In genomic region chr10:15295540-15296325, GRCh38 we compare ENCODE assay signal across 11 cellular contexts.
DNase-seq lines count a peak whose midpoint lies in the region; TF ChIP-seq lines count a peak whose summit lies in the region.
"Had no signal": no experiment of that assay in that cellular context is flagged by ENCODE, and none has a peak within 500 bp of the region (broad histone marks: within the 10 kb centered on the region; RNA-seq: fewer than 3 reads in every experiment).

No MANE protein-coding gene starts in this region.

- H3K9ac ChIP-seq in mesenchymal stem cell (ENCODE audit: low read length), result no peak overlapping the region

- H3K9me3 Mint-ChIP-seq in brain, result no peaks in the 10 kb centered on the region

- H4K91ac ChIP-seq in mesenchymal stem cell (ENCODE audit: low read length), result no peak overlapping the region

- no peak overlapping the region for H3K4ac ChIP-seq in mesenchymal stem cell (ENCODE audit: low read depth in 1 of 2, low read length in 2 of 2)

- H3K9me3 ChIP-seq in mesenchymal stem cell (ENCODE audit: control insufficient read depth, low read length), result no peaks in the 10 kb centered on the region

- no peak overlapping the region for H2AFZ ChIP-seq in mesenchymal stem cell (ENCODE audit: low read depth, low read length)

- H3K4me1 Mint-ChIP-seq in brain, result peaks cover 60% of the 10 kb centered on the region

- H3K27me3 Mint-ChIP-seq in brain, result no peaks in the 10 kb centered on the region

- peaks cover 25% of the 10 kb centered on the region for H3K79me1 ChIP-seq in mesenchymal stem cell (replicated peaks; ENCODE audit: low read length, poor library complexity, severe bottlenecking)

- H3K27ac ChIP-seq in mesenchymal stem cell (ENCODE audit: low read length, poor library complexity, severe bottlenecking), result no peak overlapping the region

- H3K18ac ChIP-seq in mesenchymal stem cell (ENCODE audit: low read depth in 1 of 2, low read length in 2 of 2), result peak overlapping the region in 1 of 2 experiments; percentile 80

- H4K8ac ChIP-seq in mesenchymal stem cell (ENCODE audit: low read length), result peak overlapping the region; percentile 52

- in situ Hi-C loops in KBM-7 (cut with MboI; ENCODE audit: low pct_unique_long_range_greater_than_20kb, low sequenced_read_pairs) (no loop called here), ACHN (cut with HindIII; ENCODE audit: low pct_ligation_motif_present, low pct_unique_long_range_greater_than_20kb, low sequenced_read_pairs) (no loop called here)

- H3K4me3 Mint-ChIP-seq in brain, result peak overlapping the region in 2 of 5 experiments; percentile 25 to 49

- H3K36me3 ChIP-seq in mesenchymal stem cell (ENCODE audit: control insufficient read depth in 1 of 2, insufficient read depth in 2 of 2, low read depth in 1 of 2, low read length in 2 of 2), result no peaks in the 10 kb centered on the region

- H3K4me2 ChIP-seq in mesenchymal stem cell (ENCODE audit: low read length, poor library complexity, severe bottlenecking), result no peak overlapping the region

- peaks cover 9% of the 10 kb centered on the region for H3K36me3 Mint-ChIP-seq in brain

- H3K4me1 ChIP-seq in mesenchymal stem cell (ENCODE audit: control insufficient read depth, insufficient read depth, low read depth, low read length), result peaks cover 5% of the 10 kb centered on the region

- H3K27me3 ChIP-seq in mesenchymal stem cell (ENCODE audit: control insufficient read depth in 1 of 2, insufficient read depth in 1 of 2, low read length in 2 of 2), result no peaks in the 10 kb centered on the region

- H2AK5ac ChIP-seq in mesenchymal stem cell (ENCODE audit: low read length, severe bottlenecking), result no peak overlapping the region

- H2BK5ac ChIP-seq in mesenchymal stem cell (ENCODE audit: low read depth, low read length, poor library complexity, severe bottlenecking), result no peak overlapping the region

- no peak overlapping the region for H3K14ac ChIP-seq in mesenchymal stem cell (ENCODE audit: low read length in 2 of 2)

- no peak overlapping the region for H3K23ac ChIP-seq in mesenchymal stem cell (ENCODE audit: low read length in 2 of 2)

- H2BK120ac ChIP-seq in mesenchymal stem cell (ENCODE audit: low read depth, low read length), result no peak overlapping the region

- no peak overlapping the region for H2BK12ac ChIP-seq in mesenchymal stem cell (ENCODE audit: low read length in 2 of 2)

- peak overlapping the region in 4 of 5 experiments; percentile 63 to 89 (median 78) for H3K27ac Mint-ChIP-seq in brain

- WGBS in mesenchymal stem cell, result 100% methylated on average over 1 of the region's 5 CpGs

- DNase-seq in KBM-7 (peak; percentile 27), mesenchymal stem cell (no peak), superior temporal gyrus (ENCODE audit: extremely low spot score) (peak; percentile 53), ACHN (no peak), DMS79 treated with DMSO at 0.1 percent for 48 hours (lab: John Stamatoyannopoulos, UW) (no peak), COLO829 (ENCODE audit: low spot score) (no peak)
- DNase-seq: IMR-90, NCI-H1694 treated with DMSO at 0.1 percent for 48 hours, NCI-H2171 treated with DMSO at 0.1 percent for 48 hours, Right ventricle myocardium superior had no signal

- no peak overlapping the region for H2BK15ac ChIP-seq in mesenchymal stem cell (ENCODE audit: low read depth, poor library complexity, severe bottlenecking)

- no peak for TF ChIP-seq CTCF in brain (conservative IDR thresholded peaks at IDR 0.05)

- H3K4me3 ChIP-seq in mesenchymal stem cell (ENCODE audit: insufficient read depth in 1 of 2, low read depth in 1 of 2, low read length in 2 of 2), result no peak overlapping the region

Comparison
In these comparisons a context has a peak if more than half of its experiments do, and no peak if none do; other contexts are left out.
1. DNase-seq: peak in KBM-7 (single experiment) and superior temporal gyrus (single experiment); none in mesenchymal stem cell (single experiment), ACHN (single experiment), DMS79 treated with DMSO at 0.1 percent for 48 hours (single experiment) and COLO829 (single experiment).